In the genomic region with DNA sequence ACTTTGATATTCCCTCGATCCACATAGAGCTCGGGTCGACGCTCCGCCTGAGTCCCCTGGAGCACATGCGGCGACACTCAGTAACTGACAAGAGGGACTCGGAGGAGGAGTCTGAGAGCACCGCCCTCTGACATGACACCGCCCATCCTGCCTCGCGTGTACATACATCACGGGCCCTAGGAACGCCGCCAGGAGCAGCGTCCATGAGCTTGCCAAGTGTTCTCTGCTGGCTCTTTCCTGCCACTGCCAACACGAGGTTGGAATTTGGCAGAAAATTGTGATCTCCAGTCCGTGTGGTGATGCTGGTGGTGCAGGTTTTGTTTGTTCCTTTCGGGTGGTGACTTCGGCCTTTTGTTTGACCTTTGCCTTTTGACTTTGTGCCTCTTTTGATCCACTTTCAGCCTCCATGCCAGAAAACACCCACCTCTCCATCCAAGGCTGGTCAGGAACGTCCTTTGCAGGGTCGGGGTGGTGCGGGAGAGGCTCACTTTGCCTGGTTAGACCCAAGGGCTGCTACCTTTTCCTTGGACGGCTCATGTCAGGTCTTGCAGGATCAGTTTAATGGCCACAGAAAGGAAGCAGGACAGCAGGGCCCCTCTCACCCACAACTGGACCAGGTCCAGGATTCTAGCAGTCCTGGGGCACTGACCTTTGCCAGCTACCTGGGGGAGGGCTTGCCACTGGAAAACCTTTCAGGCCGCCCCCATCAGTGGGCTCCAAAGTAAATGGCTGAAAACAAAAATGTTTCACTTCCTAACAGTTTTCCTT, we compare ENCODE assay signal across 21 cellular contexts. TPM values are rescaled to one million over a fixed set of nuclear protein-coding genes. Genes with fewer than 3 reads are reported as not detected.
DNase-seq lines count a peak whose midpoint lies in the region; ATAC-seq, FAIRE-seq and TF ChIP-seq lines count a peak whose summit lies in the region.
"Had no signal": no experiment of that assay in that cellular context is flagged by ENCODE, and none has a peak within 500 bp of the region (broad histone marks: within the 10 kb centered on the region; RNA-seq: fewer than 3 reads in every experiment).

No MANE protein-coding gene starts in this region.

- H3K27ac ChIP-seq in GM12878 (ENCODE audit: control insufficient read depth, insufficient read depth) (no peak overlapping the region), kidney (ENCODE audit: low read depth in 2 of 2, low read length in 2 of 2) (no peak overlapping the region), stomach (no peak overlapping the region)
- H3K27ac ChIP-seq: gastroesophageal sphincter, HL-60, ovary, upper lobe of right lung had no signal

- DNase-seq in activated naive CD4-positive, alpha-beta T cell treated with anti-CD3 and anti-CD28 coated beads, Interleukin-2, amount 50 U/mL, for 72 hours (ENCODE audit: low spot score in 2 of 2) = no peak
- DNase-seq in GM12878 (ENCODE audit: low read depth, low spot score) (no peak), kidney (peak; percentile 33), stomach (peak; percentile 29), GM10266 (ENCODE audit: extremely low spot score) (no peak)
- DNase-seq: activated CD4-positive, alpha-beta memory T cell treated with anti-CD3 and anti-CD28 coated beads for 36 hours; activated T-cell treated with anti-CD3 and anti-CD28 coated beads, Interleukin-2, amount 50 U/mL, for 72 hours; amniotic stem cell; Calu3; NCI-H1436 treated with DMSO at 0.1 percent for 48 hours; OCI-M1; ovary; SK-N-SH; upper lobe of right lung had no signal

- TF ChIP-seq CTCF in GM12878 (IDR thresholded peaks at IDR 0.05 in 2 of 3, conservative IDR thresholded peaks at IDR 0.05 in 1 of 3; ENCODE audit: control insufficient read depth in 2 of 3, extremely low read depth in 1 of 3, insufficient read depth in 1 of 3, low read depth in 3 of 3, low read length in 3 of 3) (no peak), kidney (IDR thresholded peaks at IDR 0.05; ENCODE audit: borderline replicate concordance, extremely low read depth, insufficient read depth) (no peak), stomach (IDR thresholded peaks at IDR 0.05) (no peak), GM10266 (IDR thresholded peaks at IDR 0.05; ENCODE audit: control insufficient read depth, insufficient read depth, low read depth, missing control alignments) (no peak)

- no peak overlapping the region for H3K4me2 ChIP-seq in GM12878 (ENCODE audit: control insufficient read depth, insufficient read depth)
- H3K4me2 ChIP-seq: SK-N-SH had no signal

- no peak for TF ChIP-seq EP300 in GM12878 (IDR thresholded peaks at IDR 0.05; ENCODE audit: borderline replicate concordance in 1 of 2, control insufficient read depth in 1 of 2, low read depth in 2 of 2, low read length in 2 of 2)
- no peak for TF ChIP-seq EP300 in stomach (IDR thresholded peaks at IDR 0.05)

- H3K36me3 Mint-ChIP-seq in activated naive CD4-positive, alpha-beta T cell treated with anti-CD3 and anti-CD28 coated beads, Interleukin-2, amount 50 U/mL, for 24 hours = peaks cover 19% of the 10 kb centered on the region
- H3K36me3 Mint-ChIP-seq in activated naive CD4-positive, alpha-beta T cell treated with anti-CD3 and anti-CD28 coated beads, Interleukin-2, amount 50 U/mL, for 72 hours = peaks cover 28 to 34% of the 10 kb centered on the region in 2 donors

- in situ Hi-C loops in GM12878 (cut with MboI) = no loop called here

- H3K27me3 ChIP-seq in GM12878 (replicated peaks in 1 of 2; ENCODE audit: control insufficient read depth in 2 of 2, insufficient read depth in 2 of 2, low read length in 1 of 2) (no peaks in the 10 kb centered on the region), stomach (no peaks in the 10 kb centered on the region)
- H3K27me3 ChIP-seq: gastroesophageal sphincter, ovary, upper lobe of right lung had no signal

- no TSS peak for BruUV-seq in GM12878 (replicated peaks; lab: Mats Ljungman, UMichigan)

- intact Hi-C loops in GM12878 (cut with micrococcal nuclease; ENCODE audit: unreplicated experiment) = no loop called here
- intact Hi-C loops in kidney (cut with DNase I) = no loop called here
- intact Hi-C loops in stomach (cut with DNase I; ENCODE audit: low total_unique reads) = loop anchor here (10.0 kb wide), 1 partner anchor 735 kb away; no protein-coding TSS in a partner anchor

- ATAC-seq in activated naive CD4-positive, alpha-beta T cell treated with anti-CD3 and anti-CD28 coated beads, Interleukin-2, amount 50 U/mL, for 72 hours = no peak
- ATAC-seq in GM12878 (no peak), HG03039 (IDR thresholded peaks at IDR 0.05; ENCODE audit: unreplicated experiment) (no peak), HG03378 (IDR thresholded peaks at IDR 0.05; ENCODE audit: unreplicated experiment) (no peak)
- ATAC-seq: activated T-cell treated with anti-CD3 and anti-CD28 coated beads, Interleukin-2, amount 50 U/mL, for 72 hours; gastroesophageal sphincter; upper lobe of right lung had no signal

- H3K4me3 ChIP-seq in GM12878 = no peak overlapping the region
- H3K4me3 ChIP-seq in kidney (ENCODE audit: low read length in 2 of 2) = no peak overlapping the region
- no peak overlapping the region for H3K4me3 ChIP-seq in stomach
- H3K4me3 ChIP-seq: gastroesophageal sphincter, ovary, upper lobe of right lung had no signal

- no peaks in the 10 kb centered on the region for H3K9me3 Mint-ChIP-seq in activated naive CD4-positive, alpha-beta T cell treated with anti-CD3 and anti-CD28 coated beads, Interleukin-2, amount 50 U/mL, for 24 hours
- H3K9me3 Mint-ChIP-seq in activated naive CD4-positive, alpha-beta T cell treated with anti-CD3 and anti-CD28 coated beads, Interleukin-2, amount 50 U/mL, for 72 hours = peaks cover 0 to 5% of the 10 kb centered on the region in 2 donors
- H3K9me3 Mint-ChIP-seq: activated CD4-positive, alpha-beta memory T cell treated with anti-CD3 and anti-CD28 coated beads for 36 hours; activated T-cell treated with anti-CD3 and anti-CD28 coated beads, Interleukin-2, amount 50 U/mL, for 72 hours; stimulated activated naive CD8-positive, alpha-beta T cell treated with anti-CD3 and anti-CD28 coated beads, Interleukin-15, Interleukin-2, amounts not matched to agents 100 ng/mL and 50 ng/mL, for 24 hours had no signal

- no peak for TF ChIP-seq RAD21 in GM12878 (IDR thresholded peaks at IDR 0.05; ENCODE audit: insufficient read depth, low read depth, low read length)

- no peak overlapping the region for H3K4me3 Mint-ChIP-seq in activated naive CD4-positive, alpha-beta T cell treated with anti-CD3 and anti-CD28 coated beads, Interleukin-2, amount 50 U/mL, for 24 hours
- H3K4me3 Mint-ChIP-seq: activated CD4-positive, alpha-beta memory T cell treated with anti-CD3 and anti-CD28 coated beads for 36 hours; activated T-cell treated with anti-CD3 and anti-CD28 coated beads, Interleukin-2, amount 50 U/mL, for 72 hours; stimulated activated naive CD8-positive, alpha-beta T cell treated with anti-CD3 and anti-CD28 coated beads, Interleukin-15, Interleukin-2, amounts not matched to agents 100 ng/mL and 50 ng/mL, for 24 hours had no signal

- no peaks in the 10 kb centered on the region for H4K20me1 ChIP-seq in GM12878 (ENCODE audit: control insufficient read depth, insufficient read depth)

- TF ChIP-seq POLR2A in GM12878 (IDR thresholded peaks at IDR 0.05; ENCODE audit: low read depth, low read length) = peak; percentile 51
- TF ChIP-seq POLR2A in stomach (IDR thresholded peaks at IDR 0.05) = no peak

- peak overlapping the region; percentile 43 for H3K27ac Mint-ChIP-seq in activated naive CD4-positive, alpha-beta T cell treated with anti-CD3 and anti-CD28 coated beads, Interleukin-2, amount 50 U/mL, for 24 hours
- H3K27ac Mint-ChIP-seq in activated naive CD4-positive, alpha-beta T cell treated with anti-CD3 and anti-CD28 coated beads, Interleukin-2, amount 50 U/mL, for 72 hours = no peak overlapping the region
- H3K27ac Mint-ChIP-seq: activated CD4-positive, alpha-beta memory T cell treated with anti-CD3 and anti-CD28 coated beads for 36 hours; activated T-cell treated with anti-CD3 and anti-CD28 coated beads, Interleukin-2, amount 50 U/mL, for 72 hours; stimulated activated naive CD8-positive, alpha-beta T cell treated with anti-CD3 and anti-CD28 coated beads, Interleukin-15, Interleukin-2, amounts not matched to agents 100 ng/mL and 50 ng/mL, for 24 hours had no signal

- 96% methylated on average over 25 of the region's 25 CpGs for WGBS in GM12878 (ENCODE audit: insufficient coverage, insufficient replicate concordance, low lambda C conversion rate, missing lambda C conversion rate)
- WGBS in stomach, 5 donors = 69 to 82% (median 80%) methylated on average over 24 to 25 of the region's 25 CpGs

- H3K4me1 ChIP-seq in GM12878 (ENCODE audit: control insufficient read depth, insufficient read depth, low read length) (no peaks in the 10 kb centered on the region), kidney (ENCODE audit: control insufficient read depth in 1 of 2, insufficient read depth in 1 of 2, low read depth in 1 of 2, low read length in 2 of 2) (peaks cover 0 to 17% of the 10 kb centered on the region in 2 donors), stomach (peaks cover 0 to 10% (median 0%) of the 10 kb centered on the region in 4 donors)
- H3K4me1 ChIP-seq: upper lobe of right lung had no signal

- SMC1A ChIA-PET in GM12878 (lab: Charles Lee; ENCODE audit: uncharacterized antibody, unreplicated experiment) = no interaction called here

- peaks cover 22 to 26% of the 10 kb centered on the region in 2 experiments for H3K36me3 ChIP-seq in GM12878 (ENCODE audit: control insufficient read depth in 2 of 2, insufficient read depth in 2 of 2, low read length in 1 of 2)
- peaks cover 26 to 38% of the 10 kb centered on the region in 2 donors for H3K36me3 ChIP-seq in kidney (ENCODE audit: control insufficient read depth in 1 of 2, insufficient read depth in 2 of 2, low read length in 2 of 2)
- H3K36me3 ChIP-seq in stomach = peaks cover 44 to 60% (median 57%) of the 10 kb centered on the region in 4 donors
- H3K36me3 ChIP-seq: ovary had no signal

- no peaks in the 10 kb centered on the region for H3K27me3 Mint-ChIP-seq in activated naive CD4-positive, alpha-beta T cell treated with anti-CD3 and anti-CD28 coated beads, Interleukin-2, amount 50 U/mL, for 24 hours
- H3K27me3 Mint-ChIP-seq: activated CD4-positive, alpha-beta memory T cell treated with anti-CD3 and anti-CD28 coated beads for 36 hours; stimulated activated naive CD8-positive, alpha-beta T cell treated with anti-CD3 and anti-CD28 coated beads, Interleukin-15, Interleukin-2, amounts not matched to agents 100 ng/mL and 50 ng/mL, for 24 hours had no signal

- H3K9ac ChIP-seq in GM12878 (ENCODE audit: control insufficient read depth, insufficient read depth, low read length) = no peak overlapping the region
- H3K9ac ChIP-seq in kidney (ENCODE audit: low read length in 2 of 2) = no peak overlapping the region
- H3K9ac ChIP-seq: SK-N-SH had no signal

- RAD21 ChIA-PET in GM12878 (lab: Charles Lee; ENCODE audit: unreplicated experiment) = no interaction called here

- FAIRE-seq in GM12878 (lab: Jason Lieb, UNC) (no peak), kidney (lab: Jason Lieb, UNC) (no peak)
- FAIRE-seq: TTC549 had no signal

- CTCF ChIA-PET in GM12878 (lab: Yijun Ruan, JAX) = interaction anchor here (1.0 kb wide), 1 partner anchor 248 kb away, joined by 3 read pairs; no protein-coding TSS in a partner anchor

- POLR2A ChIA-PET in GM12878 (lab: Charles Lee) = no interaction called here

- H3K4me1 Mint-ChIP-seq in activated naive CD4-positive, alpha-beta T cell treated with anti-CD3 and anti-CD28 coated beads, Interleukin-2, amount 50 U/mL, for 24 hours = no peaks in the 10 kb centered on the region

- H3K9me3 ChIP-seq in GM12878 (replicated peaks; ENCODE audit: control insufficient read depth, insufficient read depth, low read length) = no peaks in the 10 kb centered on the region
- no peaks in the 10 kb centered on the region for H3K9me3 ChIP-seq in kidney (ENCODE audit: control insufficient read depth in 1 of 2, low read length in 2 of 2)
- no peaks in the 10 kb centered on the region for H3K9me3 ChIP-seq in stomach
- H3K9me3 ChIP-seq: gastroesophageal sphincter, ovary, SK-N-SH, upper lobe of right lung had no signal

- H3K79me2 ChIP-seq in GM12878 (ENCODE audit: control insufficient read depth, insufficient read depth, low read length) = no peaks in the 10 kb centered on the region

- H2AFZ ChIP-seq in GM12878 (ENCODE audit: control insufficient read depth, low read depth, low read length) = no peak overlapping the region

RNA-seq across cellular contexts. Expression of a gene that starts 27.6 kb away (rescaled TPM):
- total RNA-seq in activated naive CD4-positive, alpha-beta T cell treated with anti-CD3 and anti-CD28 coated beads, Interleukin-2, amount 50 U/mL, for 72 hours = 10 to 100 TPM; 65.3 to 77.5 TPM
- total RNA-seq in GM12878 (2013; cell fraction: nucleolus; rRNA removed) = 119 and 124 TPM in 2 replicates
- total RNA-seq in GM12878 (2014; rRNA removed) (122 and 146 TPM in 2 replicates), GM12878 (2014; rRNA removed; fragmentation: Illumina TruSeq; extraction: Trizol) (54.5 and 56.1 TPM in 2 replicates), GM12878 (2021) (68.5 and 74.8 TPM in 2 replicates), kidney (57.4 TPM), stomach (100 to 1,000 TPM in 1 of 5 donors, 10 to 100 TPM in 4; 53.9 to 156 (median 87.0) TPM)
- 26.5 TPM for polyA plus RNA-seq in GM12878 (2011; ENCODE audit: low read depth)
- polyA plus RNA-seq in GM12878 (2011; rRNA removed) (56.7 and 71.0 TPM in 2 replicates), GM12878 (2014; fragmentation: Illumina TruSeq; extraction: Trizol) (84.0 and 86.0 TPM in 2 replicates), GM12878 (2014; fragmentation: Nextera tagmentation; extraction: Ambion mirVana) (10 to 100 TPM in 1 of 2 experiments, 1 to 10 TPM in 1; 5.1 to 11.0 TPM), GM12878 (2014; rRNA removed) (86.9 and 108 TPM in 2 replicates), GM12878 (2016; fragmentation: Nextera tagmentation; extraction: Ambion mirVana) (10 to 100 TPM; 95.8 to 97.5 TPM), kidney (ENCODE audit: insufficient read depth, low read depth, low replicate concordance) (29.7 TPM), stomach (10 to 100 TPM; 20.5 to 30.6 (median 25.2) TPM)
- polyA plus RNA-seq in GM12878 (2011; cell fraction: cytosol; rRNA removed) = 91.9 and 104 TPM in 2 replicates
- 276 and 321 TPM in 2 replicates for polyA plus RNA-seq in GM12878 (2011; cell fraction: nucleus; rRNA removed)
- polyA plus RNA-seq in GM12878 (2012) = 38.9 and 40.0 TPM in 2 replicates
- polyA minus RNA-seq in GM12878 (2011; rRNA and poly(A)+ RNA removed) = 105 and 176 TPM in 2 replicates
- 26.6 and 32.1 TPM in 2 replicates for polyA minus RNA-seq in GM12878 (2011; cell fraction: cytosol; rRNA and poly(A)+ RNA removed)
- polyA minus RNA-seq in GM12878 (2011; cell fraction: nucleus; rRNA and poly(A)+ RNA removed) = 58.6 and 105 TPM in 2 replicates

Comparison
In these comparisons a context has a peak if more than half of its experiments do, and no peak if none do; other contexts are left out.
1. DNase-seq: peak in kidney (single experiment) and stomach (single experiment); none in activated naive CD4-positive, alpha-beta T cell treated with anti-CD3 and anti-CD28 coated beads, Interleukin-2, amount 50 U/mL, for 72 hours (0 of 2), GM12878 (single experiment) and GM10266 (single experiment).